Comparison of ENCODE assay signal across 10 cellular contexts in genomic region chr2:208252766-208253492, GRCh38. TPM values are rescaled to one million over a fixed set of nuclear protein-coding genes. Genes with fewer than 3 reads are reported as not detected.
DNase-seq lines count a peak whose midpoint lies in the region; ATAC-seq and TF ChIP-seq lines count a peak whose summit lies in the region.
"Had no signal": no experiment of that assay in that cellular context is flagged by ENCODE, and none has a peak within 500 bp of the region (broad histone marks: within the 10 kb centered on the region; RNA-seq: fewer than 3 reads in every experiment).

No MANE protein-coding gene starts in this region.

- no peak for DNase-seq in activated CD4-positive, alpha-beta memory T cell treated with anti-CD3 and anti-CD28 coated beads, Interleukin-2, amount 10 ng/mL, durations not matched to agents 7 days and 5 days
- DNase-seq in activated CD4-positive, alpha-beta memory T cell treated with anti-CD3 and anti-CD28 coated beads for 36 hours = no peak
- no peak for DNase-seq in activated CD8-positive, alpha-beta T cell treated with anti-CD3 and anti-CD28 coated beads for 36 hours
- DNase-seq in foreskin melanocyte = no peak
- no peak for DNase-seq in stimulated activated CD4-positive, alpha-beta T cell treated with anti-CD3 and anti-CD28 coated beads, Interleukin-1b, Interleukin-23, amount 100 ng/mL, for 48 hours
- no peak for DNase-seq in middle frontal gyrus (ENCODE audit: extremely low spot score, low spot score)
- DNase-seq: GOT3, NCI-H1930 had no signal

- ATAC-seq in activated CD8-positive, alpha-beta T cell treated with anti-CD3 and anti-CD28 coated beads for 36 hours = no peak

- H3K27me3 ChIP-seq in iPS-18a (ENCODE audit: control insufficient read depth, insufficient read depth, low read length) (no peaks in the 10 kb centered on the region), subcutaneous abdominal adipose tissue (ENCODE audit: control insufficient read depth in 5 of 5, insufficient read depth in 4 of 5, low read length in 5 of 5) (no peaks in the 10 kb centered on the region)

- H3K9me3 ChIP-seq in iPS-18a (ENCODE audit: control insufficient read depth, low read depth, low read length) (no peaks in the 10 kb centered on the region), subcutaneous abdominal adipose tissue (ENCODE audit: control insufficient read depth in 5 of 5, low read length in 5 of 5) (no peaks in the 10 kb centered on the region)

- H3K27ac ChIP-seq in iPS-18a (ENCODE audit: low read length) (peak overlapping the region; percentile 17), subcutaneous abdominal adipose tissue (ENCODE audit: low read depth, low read length) (peak overlapping the region; percentile 93)

- peak overlapping the region; percentile 98 for H3K4me3 Mint-ChIP-seq in activated CD4-positive, alpha-beta memory T cell treated with anti-CD3 and anti-CD28 coated beads, Interleukin-2, amount 10 ng/mL, durations not matched to agents 7 days and 5 days
- H3K4me3 Mint-ChIP-seq in activated CD4-positive, alpha-beta memory T cell treated with anti-CD3 and anti-CD28 coated beads for 36 hours = no peak overlapping the region
- peak overlapping the region; percentile 95 for H3K4me3 Mint-ChIP-seq in activated CD8-positive, alpha-beta T cell treated with anti-CD3 and anti-CD28 coated beads for 36 hours

- POLR2A ChIA-PET in activated CD4-positive, alpha-beta memory T cell treated with anti-CD3 and anti-CD28 coated beads, Interleukin-2, amount 10 ng/mL, durations not matched to agents 7 days and 5 days (lab: Charles Lee) = interaction anchor here (1.3 to 4.4 kb wide), 2 partner anchors 13 to 77 kb away, joined by 3 to 35 read pairs; partner anchors contain the start of gene PIKFYVE
- POLR2A ChIA-PET in activated CD4-positive, alpha-beta memory T cell treated with anti-CD3 and anti-CD28 coated beads for 36 hours (lab: Charles Lee) = interaction anchor here (1.0 kb wide), 1 partner anchor 12 kb away, joined by 3 read pairs; no protein-coding TSS in a partner anchor
- POLR2A ChIA-PET in activated CD8-positive, alpha-beta T cell treated with anti-CD3 and anti-CD28 coated beads for 36 hours (lab: Charles Lee) = interaction anchor here (0.9 kb wide), 1 partner anchor 13 kb away, joined by 3 read pairs; the partner anchor contains the start of gene PIKFYVE

- no peaks in the 10 kb centered on the region for H3K9me3 Mint-ChIP-seq in activated CD4-positive, alpha-beta memory T cell treated with anti-CD3 and anti-CD28 coated beads, Interleukin-2, amount 10 ng/mL, durations not matched to agents 7 days and 5 days
- H3K9me3 Mint-ChIP-seq in activated CD4-positive, alpha-beta memory T cell treated with anti-CD3 and anti-CD28 coated beads for 36 hours = no peaks in the 10 kb centered on the region
- H3K9me3 Mint-ChIP-seq in activated CD8-positive, alpha-beta T cell treated with anti-CD3 and anti-CD28 coated beads for 36 hours = no peaks in the 10 kb centered on the region

- H3K4me1 Mint-ChIP-seq in activated CD4-positive, alpha-beta memory T cell treated with anti-CD3 and anti-CD28 coated beads, Interleukin-2, amount 10 ng/mL, durations not matched to agents 7 days and 5 days = peaks cover 28% of the 10 kb centered on the region
- H3K4me1 Mint-ChIP-seq in activated CD4-positive, alpha-beta memory T cell treated with anti-CD3 and anti-CD28 coated beads for 36 hours (ENCODE audit: low read depth) = peaks cover 15% of the 10 kb centered on the region
- peaks cover 20% of the 10 kb centered on the region for H3K4me1 Mint-ChIP-seq in activated CD8-positive, alpha-beta T cell treated with anti-CD3 and anti-CD28 coated beads for 36 hours (ENCODE audit: low read depth)

- H3K9ac ChIP-seq in iPS-18a (ENCODE audit: low read length) = peak overlapping the region; percentile 88
- H3K9ac ChIP-seq in subcutaneous abdominal adipose tissue (ENCODE audit: low read length in 5 of 5) = peak overlapping the region in 4 of 5 donors; percentile 65 to 81 (median 78)

- TF ChIP-seq CTCF in activated CD8-positive, alpha-beta T cell treated with anti-CD3 and anti-CD28 coated beads for 36 hours (IDR thresholded peaks at IDR 0.05) = no peak

- peaks cover 53% of the 10 kb centered on the region for H3K36me3 Mint-ChIP-seq in activated CD4-positive, alpha-beta memory T cell treated with anti-CD3 and anti-CD28 coated beads, Interleukin-2, amount 10 ng/mL, durations not matched to agents 7 days and 5 days (ENCODE audit: low read depth)
- peaks cover 14% of the 10 kb centered on the region for H3K36me3 Mint-ChIP-seq in activated CD4-positive, alpha-beta memory T cell treated with anti-CD3 and anti-CD28 coated beads for 36 hours
- peaks cover 21% of the 10 kb centered on the region for H3K36me3 Mint-ChIP-seq in activated CD8-positive, alpha-beta T cell treated with anti-CD3 and anti-CD28 coated beads for 36 hours (ENCODE audit: low read depth)

- H3K4me1 ChIP-seq in iPS-18a (ENCODE audit: control insufficient read depth, low read depth, low read length) (peaks cover 32% of the 10 kb centered on the region), subcutaneous abdominal adipose tissue (ENCODE audit: control insufficient read depth in 5 of 5, insufficient read depth in 5 of 5, low read length in 5 of 5) (peaks cover 3 to 71% (median 55%) of the 10 kb centered on the region in 5 donors)

- H3K36me3 ChIP-seq in iPS-18a (ENCODE audit: control insufficient read depth, low read depth, low read length) (peaks cover 57% of the 10 kb centered on the region), subcutaneous abdominal adipose tissue (ENCODE audit: control insufficient read depth in 5 of 5, insufficient read depth in 5 of 5, low read length in 5 of 5) (peaks cover 4 to 27% (median 17%) of the 10 kb centered on the region in 5 donors)

- H3K4me3 ChIP-seq in iPS-18a (ENCODE audit: low read length) (peak overlapping the region; percentile 95), subcutaneous abdominal adipose tissue (ENCODE audit: low read depth in 1 of 5, low read length in 5 of 5) (peak overlapping the region in 3 of 5 donors; percentile 28 to 99 (median 66))

- H3K27ac Mint-ChIP-seq in activated CD4-positive, alpha-beta memory T cell treated with anti-CD3 and anti-CD28 coated beads, Interleukin-2, amount 10 ng/mL, durations not matched to agents 7 days and 5 days = no peak overlapping the region
- H3K27ac Mint-ChIP-seq in activated CD4-positive, alpha-beta memory T cell treated with anti-CD3 and anti-CD28 coated beads for 36 hours = no peak overlapping the region
- H3K27ac Mint-ChIP-seq in activated CD8-positive, alpha-beta T cell treated with anti-CD3 and anti-CD28 coated beads for 36 hours = no peak overlapping the region

- no peaks in the 10 kb centered on the region for H3K27me3 Mint-ChIP-seq in activated CD4-positive, alpha-beta memory T cell treated with anti-CD3 and anti-CD28 coated beads, Interleukin-2, amount 10 ng/mL, durations not matched to agents 7 days and 5 days
- H3K27me3 Mint-ChIP-seq in activated CD4-positive, alpha-beta memory T cell treated with anti-CD3 and anti-CD28 coated beads for 36 hours = no peaks in the 10 kb centered on the region
- no peaks in the 10 kb centered on the region for H3K27me3 Mint-ChIP-seq in activated CD8-positive, alpha-beta T cell treated with anti-CD3 and anti-CD28 coated beads for 36 hours

- intact Hi-C loops in activated CD4-positive, alpha-beta memory T cell treated with anti-CD3 and anti-CD28 coated beads for 36 hours (cut with micrococcal nuclease) = loop anchor here (5.0 kb wide), 1 partner anchor 1976 kb away; no protein-coding TSS in a partner anchor
- intact Hi-C loops in activated CD8-positive, alpha-beta T cell treated with anti-CD3 and anti-CD28 coated beads for 36 hours (cut with micrococcal nuclease) = no loop called here

- CTCF ChIA-PET in activated CD4-positive, alpha-beta memory T cell treated with anti-CD3 and anti-CD28 coated beads, Interleukin-2, amount 10 ng/mL, durations not matched to agents 7 days and 5 days (lab: Charles Lee) = interaction anchor here (1.4 to 6.2 kb wide), 4 partner anchors 9 to 77 kb away, joined by 3 to 82 read pairs (median 18); partner anchors contain the start of gene PIKFYVE
- CTCF ChIA-PET in activated CD4-positive, alpha-beta memory T cell treated with anti-CD3 and anti-CD28 coated beads for 36 hours (lab: Charles Lee) = interaction anchor here (1.8 to 7.3 kb wide), 3 partner anchors 15 to 77 kb away, joined by 3 to 99 read pairs (median 47); partner anchors contain the start of gene PIKFYVE
- CTCF ChIA-PET in activated CD8-positive, alpha-beta T cell treated with anti-CD3 and anti-CD28 coated beads for 36 hours (lab: Charles Lee) = interaction anchor here (0.6 to 7.3 kb wide), 10 partner anchors 10 to 854 kb away, joined by 3 to 77 read pairs (median 4); partner anchors contain the start of gene PIKFYVE

RNA-seq across cellular contexts. Expression of gene IDH1, which starts 1.9 kb away (rescaled TPM):
- 10 to 100 TPM; 41.3 to 44.2 TPM for total RNA-seq in activated CD4-positive, alpha-beta memory T cell treated with anti-CD3 and anti-CD28 coated beads, Interleukin-2, amount 10 ng/mL, durations not matched to agents 7 days and 5 days
- 10 to 100 TPM; 30.9 to 32.9 TPM for total RNA-seq in activated CD4-positive, alpha-beta memory T cell treated with anti-CD3 and anti-CD28 coated beads for 36 hours
- 10 to 100 TPM; 19.0 to 19.7 TPM for total RNA-seq in activated CD8-positive, alpha-beta T cell treated with anti-CD3 and anti-CD28 coated beads for 36 hours

RNA-seq across cellular contexts. Expression of gene PIKFYVE, which starts 13.1 kb away (rescaled TPM):
- 10 to 100 TPM; 36.6 to 37.2 TPM for total RNA-seq in activated CD4-positive, alpha-beta memory T cell treated with anti-CD3 and anti-CD28 coated beads, Interleukin-2, amount 10 ng/mL, durations not matched to agents 7 days and 5 days
- 10 to 100 TPM; 22.4 to 23.7 TPM for total RNA-seq in activated CD4-positive, alpha-beta memory T cell treated with anti-CD3 and anti-CD28 coated beads for 36 hours
- total RNA-seq in activated CD8-positive, alpha-beta T cell treated with anti-CD3 and anti-CD28 coated beads for 36 hours = 10 to 100 TPM; 16.4 to 16.9 TPM
